In genomic region chr1:237124856-237125462, GRCh38 we compare ENCODE assay signal across 10 cellular contexts.
DNase-seq lines count a peak whose midpoint lies in the region; ATAC-seq and TF ChIP-seq lines count a peak whose summit lies in the region.
"Had no signal": no experiment of that assay in that cellular context is flagged by ENCODE, and none has a peak within 500 bp of the region (broad histone marks: within the 10 kb centered on the region; RNA-seq: fewer than 3 reads in every experiment).

No MANE protein-coding gene starts in this region.

- H3K4me3 ChIP-seq in HAP-1 (no peak overlapping the region), RWPE2 (ENCODE audit: severe bottlenecking) (no peak overlapping the region)

- H3K27me3 ChIP-seq in HAP-1 (ENCODE audit: low read depth) (no peaks in the 10 kb centered on the region), RWPE2 (ENCODE audit: insufficient read depth, poor library complexity, severe bottlenecking) (no peaks in the 10 kb centered on the region)

- in situ Hi-C loops in HAP-1 (cut with MboI; ENCODE audit: low sequenced_read_pairs): no loop called here

- peak; percentile 41 for TF ChIP-seq CTCF in RWPE2 (IDR thresholded peaks at IDR 0.05; ENCODE audit: poor library complexity, severe bottlenecking)

- H3K36me3 ChIP-seq in HAP-1 (replicated peaks) (no peaks in the 10 kb centered on the region), RWPE2 (ENCODE audit: low read depth) (no peaks in the 10 kb centered on the region)

- DNase-seq in DMS114 treated with DMSO at 0.1 percent for 48 hours (lab: John Stamatoyannopoulos, UW; ENCODE audit: unreplicated experiment) (peak; percentile 28), HAP-1 (ENCODE audit: low spot score in 2 of 2) (peak; percentile 8 to 16), RWPE2 (ENCODE audit: low spot score) (no peak), iPS-NIHi7 (ENCODE audit: extremely low spot score) (peak; percentile 52), substantia nigra (lab: John Stamatoyannopoulos, UW) (no peak), glomerular visceral epithelial cell (ENCODE audit: extremely low spot score) (no peak), H4 (ENCODE audit: low spot score) (no peak)
- DNase-seq: naive B cell had no signal

- H3K4me1 ChIP-seq in HAP-1: no peaks in the 10 kb centered on the region
- no peaks in the 10 kb centered on the region for H3K4me1 ChIP-seq in RWPE2 (ENCODE audit: insufficient read depth, poor library complexity, severe bottlenecking)

- H3K9me3 ChIP-seq in HAP-1 (no peaks in the 10 kb centered on the region), RWPE2 (ENCODE audit: severe bottlenecking) (no peaks in the 10 kb centered on the region)

- no peak for ATAC-seq in RWPE2 (ENCODE audit: low read depth)
- no peak for ATAC-seq in HG03045 (IDR thresholded peaks at IDR 0.05; ENCODE audit: unreplicated experiment)
- ATAC-seq: activated CD4-positive, CD25-positive, alpha-beta regulatory T cell treated with anti-CD3 and anti-CD28 coated beads, Interleukin-2, amount 50 U/mL, for 24 hours had no signal

- H3K27ac ChIP-seq in RWPE2 (ENCODE audit: poor library complexity, severe bottlenecking): no peak overlapping the region
- H3K27ac ChIP-seq in substantia nigra (ENCODE audit: low read depth, low read length, poor library complexity, severe bottlenecking): no peak overlapping the region

Comparison
In these comparisons a context has a peak if more than half of its experiments do, and no peak if none do; other contexts are left out.
1. DNase-seq: peak in DMS114 treated with DMSO at 0.1 percent for 48 hours (single experiment), HAP-1 (2 of 2) and iPS-NIHi7 (single experiment); none in RWPE2 (single experiment), substantia nigra (0 of 49), glomerular visceral epithelial cell (single experiment) and H4 (single experiment).